ENCODE assay signal across 13 cellular contexts in the genomic region with DNA sequence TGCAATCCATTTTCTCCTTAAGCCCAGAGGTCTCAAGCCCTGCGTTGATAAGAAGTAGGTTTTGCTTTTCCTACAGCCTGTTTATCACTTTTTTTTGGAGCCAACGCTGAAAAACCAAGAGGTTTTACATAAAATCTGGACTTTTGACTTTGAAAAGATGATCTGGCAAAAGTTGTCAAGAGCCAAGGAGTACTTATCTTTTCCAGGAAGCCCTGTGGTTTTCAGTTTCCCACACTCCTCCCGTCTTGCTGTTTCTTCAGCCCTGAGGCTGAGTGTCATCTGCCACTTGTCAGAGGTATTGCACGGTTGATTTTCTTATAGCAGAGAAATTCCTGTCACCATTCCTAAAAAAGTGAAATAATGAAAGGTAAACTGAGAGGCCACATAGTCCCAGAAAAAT.
DNase-seq lines count a peak whose midpoint lies in the region; ATAC-seq, FAIRE-seq and TF ChIP-seq lines count a peak whose summit lies in the region.
"Had no signal": no experiment of that assay in that cellular context is flagged by ENCODE, and none has a peak within 500 bp of the region (broad histone marks: within the 10 kb centered on the region; RNA-seq: fewer than 3 reads in every experiment).

No MANE protein-coding gene starts in this region.

- 98% methylated on average over 4 of the region's 4 CpGs for WGBS in HepG2 (ENCODE audit: low lambda C conversion rate)

- no peaks in the 10 kb centered on the region for H3K9me3 ChIP-seq in CD8-positive, alpha-beta memory T cell (ENCODE audit: low read length)
- no peaks in the 10 kb centered on the region for H3K9me3 ChIP-seq in HepG2 (ENCODE audit: low read length)
- H3K9me3 ChIP-seq: Caco-2 had no signal

- H3K4me2 ChIP-seq in HepG2 (ENCODE audit: low read depth, low read length): no peak overlapping the region

- in situ Hi-C loops in HepG2 (cut with HindIII; ENCODE audit: extremely low pct_ligation_motif_present, low pct_unique_long_range_greater_than_20kb): no loop called here

- CTCF ChIA-PET in CD8-positive, alpha-beta memory T cell (lab: Charles Lee): no interaction called here
- CTCF ChIA-PET in HepG2 (lab: Yijun Ruan, JAX; ENCODE audit: low intra/inter-chr PET ratio, low total read pairs): no interaction called here

- no peaks in the 10 kb centered on the region for H3K27me3 ChIP-seq in CD8-positive, alpha-beta memory T cell (ENCODE audit: insufficient read depth, low read length, poor library complexity, severe bottlenecking)
- H3K27me3 ChIP-seq in HepG2 (ENCODE audit: control insufficient read depth in 1 of 2, insufficient read depth in 2 of 2, low read length in 2 of 2): no peaks in the 10 kb centered on the region

- no peaks in the 10 kb centered on the region for H3K9me3 Mint-ChIP-seq in CD8-positive, alpha-beta memory T cell
- H3K9me3 Mint-ChIP-seq in T-helper 2 cell treated with Interferon-gamma antibody and Interleukin-4, amounts not matched to agents 5 μg/mL and 100 μg/mL, for 36 hours: peaks cover 8% of the 10 kb centered on the region

- H3K27ac Mint-ChIP-seq in CD8-positive, alpha-beta memory T cell: peak overlapping the region in 7 of 8 donors; percentile 44 to 87 (median 78)
- no peak overlapping the region for H3K27ac Mint-ChIP-seq in T-helper 2 cell treated with Interferon-gamma antibody and Interleukin-4, amounts not matched to agents 5 μg/mL and 100 μg/mL, for 36 hours

- intact Hi-C loops in HepG2 (cut with micrococcal nuclease; ENCODE audit: unreplicated experiment): no loop called here

- peak; percentile 1 for DNase-seq in AG08395 (ENCODE audit: low spot score)
- no peak for DNase-seq in CD8-positive, alpha-beta memory T cell
- DNase-seq in T-helper 2 cell treated with Interferon-gamma antibody and Interleukin-4, amounts not matched to agents 5 μg/mL and 100 μg/mL, for 36 hours (ENCODE audit: low spot score): peak; percentile 5
- peak; percentile 82 for DNase-seq in fibroblast of villous mesenchyme (ENCODE audit: low read depth)
- no peak for DNase-seq in HepG2 (ENCODE audit: low spot score)
- no peak for DNase-seq in globus pallidus (ENCODE audit: low spot score)
- DNase-seq in activated gamma-delta T cell (lab: John Stamatoyannopoulos, UW): no peak
- DNase-seq: Caco-2; NCI-H2081; stimulated activated CD4-positive, alpha-beta T cell treated with anti-CD3 and anti-CD28 coated beads, Interleukin-4, amount 100 ng/mL, for 24 hours had no signal

- no peaks in the 10 kb centered on the region for H4K20me1 ChIP-seq in HepG2 (ENCODE audit: insufficient read depth, low read length)

- BruUV-seq in HepG2 (replicated peaks; lab: Mats Ljungman, UMichigan): no TSS peak

- no peak for TF ChIP-seq POLR2A in HepG2 (IDR thresholded peaks at IDR 0.05; ENCODE audit: insufficient read depth in 1 of 2, low read depth in 2 of 2, low read length in 2 of 2)

- H2AFZ ChIP-seq in HepG2 (ENCODE audit: low read length): no peak overlapping the region

- no peaks in the 10 kb centered on the region for H3K27me3 Mint-ChIP-seq in CD8-positive, alpha-beta memory T cell
- no peaks in the 10 kb centered on the region for H3K27me3 Mint-ChIP-seq in T-helper 2 cell treated with Interferon-gamma antibody and Interleukin-4, amounts not matched to agents 5 μg/mL and 100 μg/mL, for 36 hours (ENCODE audit: low read depth)

- TF ChIP-seq EP300 in HepG2 (IDR thresholded peaks at IDR 0.05; ENCODE audit: low read depth in 2 of 2, low read length in 2 of 2) (no peak), HepG2 (CRISPR knock-in tag; IDR thresholded peaks at IDR 0.05; ENCODE audit: borderline replicate concordance) (no peak)

- no peaks in the 10 kb centered on the region for H3K79me2 ChIP-seq in HepG2 (ENCODE audit: insufficient read depth, low read length)

- POLR2A ChIA-PET in CD8-positive, alpha-beta memory T cell (lab: Charles Lee): no interaction called here
- POLR2A ChIA-PET in HepG2 (lab: Yijun Ruan, JAX): no interaction called here

- no peak for ATAC-seq in HepG2
- ATAC-seq in HG03196 (IDR thresholded peaks at IDR 0.05; ENCODE audit: unreplicated experiment): no peak

- FAIRE-seq in HepG2 (lab: Jason Lieb, UNC): no peak
- FAIRE-seq: H1 had no signal

- H3K4me3 ChIP-seq in CD8-positive, alpha-beta memory T cell (ENCODE audit: low read length): no peak overlapping the region
- H3K4me3 ChIP-seq in fibroblast of villous mesenchyme (ENCODE audit: low read depth, low read length): no peak overlapping the region
- no peak overlapping the region for H3K4me3 ChIP-seq in HepG2 (replicated peaks in 1 of 3; ENCODE audit: insufficient read depth in 1 of 3, low read depth in 2 of 3, low read length in 3 of 3)

- peaks cover 9 to 47% (median 27%) of the 10 kb centered on the region in 3 donors for H3K36me3 Mint-ChIP-seq in CD8-positive, alpha-beta memory T cell
- peaks cover 32% of the 10 kb centered on the region for H3K36me3 Mint-ChIP-seq in T-helper 2 cell treated with Interferon-gamma antibody and Interleukin-4, amounts not matched to agents 5 μg/mL and 100 μg/mL, for 36 hours (ENCODE audit: low read depth)

- no peak overlapping the region for H3K9ac ChIP-seq in HepG2 (ENCODE audit: insufficient read depth, low read depth, low read length)

- no peaks in the 10 kb centered on the region for H3K4me1 ChIP-seq in CD8-positive, alpha-beta memory T cell (ENCODE audit: insufficient read depth, low read length)
- no peaks in the 10 kb centered on the region for H3K4me1 ChIP-seq in HepG2 (ENCODE audit: insufficient read depth, low read length)
- H3K4me1 ChIP-seq: Caco-2 had no signal

- no peak for TF ChIP-seq CTCF in fibroblast of villous mesenchyme (IDR thresholded peaks at IDR 0.05; ENCODE audit: insufficient read depth, low read depth, low read length)
- TF ChIP-seq CTCF in HepG2 (CRISPR knock-in tag; IDR thresholded peaks at IDR 0.05): no peak

- peak overlapping the region in 2 of 7 donors; percentile 1 to 64 for H3K4me3 Mint-ChIP-seq in CD8-positive, alpha-beta memory T cell
- no peak overlapping the region for H3K4me3 Mint-ChIP-seq in T-helper 2 cell treated with Interferon-gamma antibody and Interleukin-4, amounts not matched to agents 5 μg/mL and 100 μg/mL, for 36 hours

- H3K27ac ChIP-seq in CD8-positive, alpha-beta memory T cell (ENCODE audit: low read depth, low read length): no peak overlapping the region
- H3K27ac ChIP-seq in HepG2 (ENCODE audit: extremely low read length, insufficient read depth, low read length): no peak overlapping the region
- H3K27ac ChIP-seq: epithelial cell of prostate had no signal

- no peaks in the 10 kb centered on the region for H3K36me3 ChIP-seq in CD8-positive, alpha-beta memory T cell (ENCODE audit: insufficient read depth, low read length)
- H3K36me3 ChIP-seq in HepG2 (replicated peaks in 1 of 2; ENCODE audit: control insufficient read depth in 1 of 2, insufficient read depth in 2 of 2, low read length in 2 of 2): no peaks in the 10 kb centered on the region

- no peak for TF ChIP-seq RAD21 in HepG2 (CRISPR knock-in tag; IDR thresholded peaks at IDR 0.05)

- H3K4me1 Mint-ChIP-seq in CD8-positive, alpha-beta memory T cell: peaks cover 14 to 26% (median 20%) of the 10 kb centered on the region in 3 donors
- peaks cover 8% of the 10 kb centered on the region for H3K4me1 Mint-ChIP-seq in T-helper 2 cell treated with Interferon-gamma antibody and Interleukin-4, amounts not matched to agents 5 μg/mL and 100 μg/mL, for 36 hours (ENCODE audit: low read depth)

TF ChIP-seq in HepG2, 621 proteins besides CTCF, POLR2A, EP300 and RAD21:
- no peak for TF ChIP-seq CHCHD3 (CRISPR knock-in tag; IDR thresholded peaks at IDR 0.05)
- TF ChIP-seq ZNF256 (CRISPR knock-in tag; conservative IDR thresholded peaks at IDR 0.05): no peak
- no peak for TF ChIP-seq REXO4 (CRISPR knock-in tag; IDR thresholded peaks at IDR 0.05; ENCODE audit: borderline replicate concordance)
- no peak for TF ChIP-seq MIXL1 (CRISPR knock-in tag; IDR thresholded peaks at IDR 0.05)
- TF ChIP-seq ZNF816 (CRISPR knock-in tag; IDR thresholded peaks at IDR 0.05; ENCODE audit: borderline replicate concordance): no peak
- no peak for TF ChIP-seq NCOA2 (CRISPR knock-in tag; IDR thresholded peaks at IDR 0.05)
- TF ChIP-seq ZSCAN21 (CRISPR knock-in tag; IDR thresholded peaks at IDR 0.05; ENCODE audit: borderline replicate concordance): no peak
- no peak for TF ChIP-seq PCBP1 (IDR thresholded peaks at IDR 0.05; ENCODE audit: borderline replicate concordance, low read depth, low read length)
- TF ChIP-seq ZNF720 (CRISPR knock-in tag; IDR thresholded peaks at IDR 0.05): no peak
- TF ChIP-seq, protein P1, sequence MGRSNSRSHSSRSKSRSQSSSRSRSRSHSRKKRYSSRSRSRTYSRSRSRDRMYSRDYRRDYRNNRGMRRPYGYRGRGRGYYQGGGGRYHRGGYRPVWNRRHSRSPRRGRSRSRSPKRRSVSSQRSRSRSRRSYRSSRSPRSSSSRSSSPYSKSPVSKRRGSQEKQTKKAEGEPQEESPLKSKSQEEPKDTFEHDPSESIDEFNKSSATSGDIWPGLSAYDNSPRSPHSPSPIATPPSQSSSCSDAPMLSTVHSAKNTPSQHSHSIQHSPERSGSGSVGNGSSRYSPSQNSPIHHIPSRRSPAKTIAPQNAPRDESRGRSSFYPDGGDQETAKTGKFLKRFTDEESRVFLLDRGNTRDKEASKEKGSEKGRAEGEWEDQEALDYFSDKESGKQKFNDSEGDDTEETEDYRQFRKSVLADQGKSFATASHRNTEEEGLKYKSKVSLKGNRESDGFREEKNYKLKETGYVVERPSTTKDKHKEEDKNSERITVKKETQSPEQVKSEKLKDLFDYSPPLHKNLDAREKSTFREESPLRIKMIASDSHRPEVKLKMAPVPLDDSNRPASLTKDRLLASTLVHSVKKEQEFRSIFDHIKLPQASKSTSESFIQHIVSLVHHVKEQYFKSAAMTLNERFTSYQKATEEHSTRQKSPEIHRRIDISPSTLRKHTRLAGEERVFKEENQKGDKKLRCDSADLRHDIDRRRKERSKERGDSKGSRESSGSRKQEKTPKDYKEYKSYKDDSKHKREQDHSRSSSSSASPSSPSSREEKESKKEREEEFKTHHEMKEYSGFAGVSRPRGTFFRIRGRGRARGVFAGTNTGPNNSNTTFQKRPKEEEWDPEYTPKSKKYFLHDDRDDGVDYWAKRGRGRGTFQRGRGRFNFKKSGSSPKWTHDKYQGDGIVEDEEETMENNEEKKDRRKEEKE (IDR thresholded peaks at IDR 0.05): no peak
- no peak for TF ChIP-seq THAP11 (CRISPR knock-in tag; IDR thresholded peaks at IDR 0.05)
- TF ChIP-seq, protein P2, sequence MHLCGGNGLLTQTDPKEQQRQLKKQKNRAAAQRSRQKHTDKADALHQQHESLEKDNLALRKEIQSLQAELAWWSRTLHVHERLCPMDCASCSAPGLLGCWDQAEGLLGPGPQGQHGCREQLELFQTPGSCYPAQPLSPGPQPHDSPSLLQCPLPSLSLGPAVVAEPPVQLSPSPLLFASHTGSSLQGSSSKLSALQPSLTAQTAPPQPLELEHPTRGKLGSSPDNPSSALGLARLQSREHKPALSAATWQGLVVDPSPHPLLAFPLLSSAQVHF (CRISPR knock-in tag; IDR thresholded peaks at IDR 0.05): no peak
- TF ChIP-seq KDM3A (CRISPR knock-in tag; IDR thresholded peaks at IDR 0.05; ENCODE audit: low read depth): no peak
- TF ChIP-seq KLF15 (CRISPR knock-in tag; IDR thresholded peaks at IDR 0.05; ENCODE audit: borderline replicate concordance): no peak
- TF ChIP-seq EEA1 (CRISPR knock-in tag; IDR thresholded peaks at IDR 0.05; ENCODE audit: borderline replicate concordance): no peak
TF ChIP-seq in HepG2: peak in this region for 0.

Comparison
In these comparisons a context has a peak if more than half of its experiments do, and no peak if none do; other contexts are left out.
1. DNase-seq: peak in AG08395 (single experiment), T-helper 2 cell treated with Interferon-gamma antibody and Interleukin-4, amounts not matched to agents 5 μg/mL and 100 μg/mL, for 36 hours (single experiment) and fibroblast of villous mesenchyme (single experiment); none in CD8-positive, alpha-beta memory T cell (0 of 5), HepG2 (single experiment), globus pallidus (single experiment) and activated gamma-delta T cell (single experiment).